In the genomic region with DNA sequence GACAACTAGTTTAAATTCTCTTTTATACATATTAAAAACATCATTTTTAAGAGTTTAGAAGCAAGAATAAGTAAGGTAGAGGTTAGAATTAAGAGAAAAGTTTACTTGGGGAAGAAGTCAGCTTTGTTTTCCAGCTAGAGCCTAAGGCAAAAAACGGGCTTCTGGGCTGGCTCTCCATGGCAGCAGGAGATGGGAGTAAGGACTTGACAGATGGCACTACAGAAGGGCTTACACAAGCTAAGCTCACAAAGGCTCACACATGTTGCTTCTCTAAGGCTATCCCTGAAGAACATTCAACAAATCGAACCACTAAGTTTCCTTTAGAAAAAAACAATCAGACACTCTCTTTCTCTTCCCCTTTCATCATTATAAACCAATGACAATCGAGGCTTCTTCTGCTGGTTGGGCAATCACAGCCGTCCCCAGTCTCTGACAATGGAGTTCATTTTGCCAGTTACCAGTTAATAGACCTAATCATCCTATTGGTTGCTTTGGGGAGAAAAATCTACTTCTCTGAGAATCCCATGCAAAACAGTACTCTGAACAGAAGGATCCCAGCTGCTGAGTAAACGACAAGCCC, we compare ENCODE assay signal across 1 cellular context.
TF ChIP-seq lines count a peak whose summit lies in the region.

No MANE protein-coding gene starts in this region.

TF ChIP-seq in GM12878, 131 proteins besides CTCF, POLR2A, EP300 and RAD21:
- TF ChIP-seq ZBED1 (IDR thresholded peaks at IDR 0.05; ENCODE audit: borderline replicate concordance) = no peak
- TF ChIP-seq SIN3A (IDR thresholded peaks at IDR 0.05; ENCODE audit: low read depth, low read length) = no peak
- TF ChIP-seq ZNF207 (IDR thresholded peaks at IDR 0.05; ENCODE audit: borderline replicate concordance) = no peak
- TF ChIP-seq CBFB (IDR thresholded peaks at IDR 0.05; ENCODE audit: low read depth) = no peak
- no peak for TF ChIP-seq SIX5 (IDR thresholded peaks at IDR 0.05; ENCODE audit: low read depth, low read length, severe bottlenecking)
- no peak for TF ChIP-seq RUNX3 (IDR thresholded peaks at IDR 0.05; ENCODE audit: low read length)
- TF ChIP-seq ZSCAN29 (IDR thresholded peaks at IDR 0.05) = no peak
- no peak for TF ChIP-seq ZZZ3 (IDR thresholded peaks at IDR 0.05; ENCODE audit: control insufficient read depth, insufficient read length, low read depth)
- no peak for TF ChIP-seq NFYA (IDR thresholded peaks at IDR 0.05; ENCODE audit: borderline replicate concordance, low read depth, low read length)
- no peak for TF ChIP-seq ZNF622 (IDR thresholded peaks at IDR 0.05)
TF ChIP-seq in GM12878: peak in this region for 0.
